In genomic region chr7:97104719-97105129, GRCh38 we compare ENCODE assay signal across 8 cellular contexts. TPM values are rescaled to one million over a fixed set of nuclear protein-coding genes. Genes with fewer than 3 reads are reported as not detected.
DNase-seq lines count a peak whose midpoint lies in the region; ATAC-seq lines count a peak whose summit lies in the region.

No MANE protein-coding gene starts in this region.

- DNase-seq in AML-193 (lab: John Stamatoyannopoulos, UW) = peak; percentile 50 to 62
- peak; percentile 9 for DNase-seq in NCI-H226
- DNase-seq in activated CD4-positive, alpha-beta T cell treated with anti-CD3 and anti-CD28 coated beads for 1 hour = peak; percentile 42
- DNase-seq in central memory CD4-positive, alpha-beta T cell = peak; percentile 41
- peak; percentile 55 to 87 for DNase-seq in left colon
- peak; percentile 69 for DNase-seq in stimulated activated CD4-positive, alpha-beta T cell treated with anti-CD3 and anti-CD28 coated beads, Interleukin-4, amount 100 ng/mL, for 1 hour

- intact Hi-C loops in left colon (cut with DNase I, micrococcal nuclease) = loop anchor here in 1 of 2 donors (5.0 kb wide), 2 partner anchors 73 to 733 kb away; no protein-coding TSS in a partner anchor

- ATAC-seq in GM19023 (IDR thresholded peaks at IDR 0.05; ENCODE audit: unreplicated experiment) = peak; percentile 99
- ATAC-seq in HG03159 (IDR thresholded peaks at IDR 0.05; ENCODE audit: unreplicated experiment) = peak; percentile 98
- peak; percentile 92 for ATAC-seq in left colon

RNA-seq across cellular contexts. Expression of gene SDHAF3, which starts 12.8 kb away (rescaled TPM):
- total RNA-seq in left colon = 10 to 100 TPM; 18.1 to 18.8 TPM

Comparison
In these comparisons a context has a peak if more than half of its experiments do, and no peak if none do; other contexts are left out.
1. Peak in every context shown above with its lines: DNase-seq and ATAC-seq.
2. DNase-seq: peak in every context shown above with its lines; median percentile 71 in left colon; 69 in stimulated activated CD4-positive, alpha-beta T cell treated with anti-CD3 and anti-CD28 coated beads, Interleukin-4, amount 100 ng/mL, for 1 hour; 56 in AML-193; 42 in activated CD4-positive, alpha-beta T cell treated with anti-CD3 and anti-CD28 coated beads for 1 hour; 41 in central memory CD4-positive, alpha-beta T cell; 9 in NCI-H226.